In the genomic region with DNA sequence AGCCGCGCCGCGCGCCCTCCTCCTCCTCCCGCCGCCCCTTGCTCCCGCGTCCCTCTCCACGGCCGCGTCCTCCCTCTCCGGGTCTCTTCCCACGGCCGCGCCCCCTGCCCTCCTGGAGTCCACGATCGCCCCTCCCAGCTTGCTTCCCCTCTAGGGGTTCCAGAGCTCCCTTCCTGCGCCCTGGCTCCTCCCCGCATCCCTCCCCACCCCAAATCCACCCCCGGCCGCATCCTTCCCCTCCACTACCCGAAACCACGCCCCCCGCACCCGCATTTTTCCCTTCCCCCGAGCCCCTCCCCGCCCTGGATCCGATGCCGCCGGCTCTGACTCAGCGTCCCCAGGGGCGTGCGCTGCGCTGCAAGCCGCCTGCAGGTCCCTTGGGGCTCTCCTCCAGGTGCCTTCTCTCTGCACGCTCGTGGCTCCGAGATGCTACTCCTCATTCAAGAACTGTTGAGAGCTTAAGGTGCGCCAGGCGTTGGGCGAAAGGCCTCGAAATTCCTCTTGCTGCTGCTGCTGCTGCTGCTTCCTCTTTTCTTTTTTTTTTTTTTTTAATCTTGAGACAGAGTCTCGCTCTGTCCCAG, we compare ENCODE assay signal across 8 cellular contexts. TPM values are rescaled to one million over a fixed set of nuclear protein-coding genes. Genes with fewer than 3 reads are reported as not detected.
DNase-seq lines count a peak whose midpoint lies in the region; ATAC-seq and TF ChIP-seq lines count a peak whose summit lies in the region.

No MANE protein-coding gene starts in this region.

- H3K4me1 Mint-ChIP-seq in T-helper 2 cell treated with Interferon-gamma antibody and Interleukin-4, amounts not matched to agents 5 μg/mL and 100 μg/mL, for 36 hours (ENCODE audit: low read depth), result peaks cover 3% of the 10 kb centered on the region

- H3K27me3 Mint-ChIP-seq in T-helper 2 cell treated with Interferon-gamma antibody and Interleukin-4, amounts not matched to agents 5 μg/mL and 100 μg/mL, for 36 hours (ENCODE audit: low read depth), result peaks cover 26% of the 10 kb centered on the region

- peak; percentile 64 for DNase-seq in T-helper 2 cell treated with Interferon-gamma antibody and Interleukin-4, amounts not matched to agents 5 μg/mL and 100 μg/mL, for 36 hours (ENCODE audit: low spot score)
- DNase-seq in ascending aorta (ENCODE audit: low spot score in 2 of 2), result peak in 1 of 2 donors; percentile 83
- DNase-seq in stimulated activated CD4-positive, alpha-beta T cell treated with anti-CD3 and anti-CD28 coated beads, Interleukin-15, amount 100 ng/mL, for 24 hours, result peak; percentile 88
- DNase-seq in SJCRH30, result no peak

- H3K27ac ChIP-seq in BLaER1 (peak overlapping the region; percentile 58), HUES48 (ENCODE audit: low read depth, low read length) (no peak overlapping the region), ascending aorta (peak overlapping the region in 1 of 2 donors; percentile 69), SJCRH30 (no peak overlapping the region)

- no peak overlapping the region for H3K27ac Mint-ChIP-seq in T-helper 2 cell treated with Interferon-gamma antibody and Interleukin-4, amounts not matched to agents 5 μg/mL and 100 μg/mL, for 36 hours

- H3K4me3 ChIP-seq in BLaER1 (peak overlapping the region; percentile 74), HUES48 (ENCODE audit: low read depth, low read length) (peak overlapping the region; percentile 59; the same call in 1 of the 2 replicates), ascending aorta (peak overlapping the region; percentile 65 to 83), iPS-11a (ENCODE audit: low read depth, low read length) (peak overlapping the region; percentile 58), SJCRH30 (no peak overlapping the region)

- intact Hi-C loops in ascending aorta (cut with DNase I), result loop anchor here (2.0 kb wide), 1 partner anchor 29 kb away; no protein-coding TSS in a partner anchor

- H3K36me3 ChIP-seq in BLaER1 (no peaks in the 10 kb centered on the region), HUES48 (ENCODE audit: control insufficient read depth, insufficient read depth, low read length) (no peaks in the 10 kb centered on the region), ascending aorta (no peaks in the 10 kb centered on the region), SJCRH30 (no peaks in the 10 kb centered on the region)

- peaks cover 41% of the 10 kb centered on the region for H3K4me1 ChIP-seq in BLaER1
- H3K4me1 ChIP-seq in HUES48 (ENCODE audit: control insufficient read depth, insufficient read depth, low read length), result peaks cover 3% of the 10 kb centered on the region
- H3K4me1 ChIP-seq in ascending aorta, result peaks cover 4 to 20% of the 10 kb centered on the region in 2 donors
- H3K4me1 ChIP-seq in SJCRH30, result peaks cover 10% of the 10 kb centered on the region; the same call in 1 of the 2 replicates

- H3K4me2 ChIP-seq in BLaER1, result peak overlapping the region; percentile 99

- H3K36me3 Mint-ChIP-seq in T-helper 2 cell treated with Interferon-gamma antibody and Interleukin-4, amounts not matched to agents 5 μg/mL and 100 μg/mL, for 36 hours (ENCODE audit: low read depth), result no peaks in the 10 kb centered on the region

- no peak for TF ChIP-seq CTCF in ascending aorta (IDR thresholded peaks at IDR 0.05)

- H3K4me3 Mint-ChIP-seq in T-helper 2 cell treated with Interferon-gamma antibody and Interleukin-4, amounts not matched to agents 5 μg/mL and 100 μg/mL, for 36 hours, result peak overlapping the region; percentile 77

- peak; percentile 72 for ATAC-seq in GM19397 (IDR thresholded peaks at IDR 0.05; ENCODE audit: unreplicated experiment)

- 0 out of 2 replicates have a peak, but pooled peaks cover 4% of the 10 kb centered on the region for H4K20me1 ChIP-seq in BLaER1

- H3K27me3 ChIP-seq in BLaER1, result peaks cover 24% of the 10 kb centered on the region
- H3K27me3 ChIP-seq in HUES48 (ENCODE audit: control insufficient read depth, insufficient read depth, low read length), result peaks cover 35% of the 10 kb centered on the region
- H3K27me3 ChIP-seq in ascending aorta, result no peaks in the 10 kb centered on the region
- H3K27me3 ChIP-seq in SJCRH30, result peaks cover 4% of the 10 kb centered on the region; the same call in 1 of the 2 replicates

- H3K9me3 ChIP-seq in BLaER1 (no peaks in the 10 kb centered on the region), HUES48 (ENCODE audit: control insufficient read depth, insufficient read depth, low read length) (no peaks in the 10 kb centered on the region), ascending aorta (no peaks in the 10 kb centered on the region), SJCRH30 (replicated peaks) (no peaks in the 10 kb centered on the region)

- H3K9me3 Mint-ChIP-seq in T-helper 2 cell treated with Interferon-gamma antibody and Interleukin-4, amounts not matched to agents 5 μg/mL and 100 μg/mL, for 36 hours, result no peaks in the 10 kb centered on the region

- peak overlapping the region; percentile 62 for H3K9ac ChIP-seq in BLaER1
- H3K9ac ChIP-seq in HUES48 (ENCODE audit: low read depth, low read length), result no peak overlapping the region

RNA-seq across cellular contexts. Expression of gene TMEM130, which starts 0.3 kb away (rescaled TPM):
- total RNA-seq in ascending aorta, result 33.6 TPM
- total RNA-seq in SJCRH30 (2014; rRNA removed; shearing (Covaris generic)), result not detected in 2 replicates

RNA-seq across cellular contexts. Expression of gene TRRAP, which starts 8.2 kb away (rescaled TPM):
- total RNA-seq in ascending aorta, result 23.4 TPM
- total RNA-seq in SJCRH30 (2014; rRNA removed; shearing (Covaris generic)), result 28.7 and 29.2 TPM in 2 replicates

Comparison
In these comparisons a context has a peak if more than half of its experiments do, and no peak if none do; other contexts are left out.
1. DNase-seq: peak in T-helper 2 cell treated with Interferon-gamma antibody and Interleukin-4, amounts not matched to agents 5 μg/mL and 100 μg/mL, for 36 hours (single experiment) and stimulated activated CD4-positive, alpha-beta T cell treated with anti-CD3 and anti-CD28 coated beads, Interleukin-15, amount 100 ng/mL, for 24 hours (single experiment); none in SJCRH30 (0 of 2).
2. RNA of gene TMEM130, which starts 0.3 kb away (total RNA-seq): 33.6 TPM in ascending aorta (single experiment); not detected in SJCRH30; every median in the first group is over 10 times any median in the second.